Comparison of ENCODE assay signal across 34 cellular contexts in the genomic region with DNA sequence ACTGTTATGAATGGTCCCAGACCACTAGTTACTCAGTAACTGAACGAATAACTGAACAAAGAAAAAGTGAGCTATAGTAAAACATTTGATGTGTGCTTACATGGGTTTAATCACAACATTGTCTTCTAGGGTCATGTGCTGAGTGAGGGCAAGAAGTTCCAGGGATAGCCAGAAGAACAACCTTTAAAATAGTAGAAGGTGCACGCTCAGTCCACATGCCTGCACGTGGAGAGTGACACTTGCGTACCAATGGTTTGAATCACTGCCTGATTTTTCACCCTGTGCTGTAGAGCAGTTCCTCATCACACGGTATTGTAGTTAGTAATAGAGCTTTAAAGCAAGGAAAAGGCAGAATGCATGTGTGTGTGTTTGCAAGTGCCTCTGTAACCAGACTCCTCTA.
"Had no signal": no experiment of that assay in that cellular context is flagged by ENCODE, and none has a peak within 500 bp of the region (broad histone marks: within the 10 kb centered on the region; RNA-seq: fewer than 3 reads in every experiment).

No MANE protein-coding gene starts in this region.

- H3K4me1 ChIP-seq: body of pancreas, breast epithelium, SJSA1 had no signal

- DNase-seq: activated CD4-positive, alpha-beta memory T cell treated with anti-CD3 and anti-CD28 coated beads for 36 hours; activated CD4-positive, alpha-beta T cell treated with anti-CD3 and anti-CD28 coated beads for 36 hours; activated CD4-positive, alpha-beta T cell treated with anti-CD3 and anti-CD28 coated beads, Interleukin-2, amount 50 U/mL, for 1 hour; activated CD8-positive, alpha-beta memory T cell treated with anti-CD3 and anti-CD28 coated beads, Interleukin-2, amount 10 ng/mL, durations not matched to agents 7 days and 5 days; activated effector memory CD4-positive, alpha-beta T cell treated with anti-CD3 and anti-CD28 coated beads, Interleukin-2, amount 50 U/mL, for 16 hours; activated naive CD4-positive, alpha-beta T cell; activated naive CD4-positive, alpha-beta T cell treated with anti-CD3 and anti-CD28 coated beads, Interleukin-2, amount 50 U/mL, for 16 hours; activated naive CD8-positive, alpha-beta T cell treated with anti-CD3 and anti-CD28 coated beads for 36 hours; activated T-cell treated with anti-CD3 and anti-CD28 coated beads, Interleukin-2, amount 50 U/mL, for 1 hour; activated T-cell treated with anti-CD3 and anti-CD28 coated beads, Interleukin-2, amount 50 U/mL, for 72 hours; amygdala; body of pancreas; cerebellar nuclear complex; Karpas-422; KBM-7; NCI-H1105; NCI-H1417 treated with DMSO at 0.1 percent for 48 hours; NCI-H187; NCI-H2029 treated with DMSO at 0.1 percent for 48 hours; NCI-H2107; NCI-H226; NCI-H446 treated with DMSO at 0.1 percent for 48 hours; NCI-H524; RPMI8226; SHP77 treated with DMSO at 0.1 percent for 48 hours; SK-N-SH had no signal

- H3K27me3 ChIP-seq: body of pancreas, breast epithelium, SJSA1 had no signal

- H3K9ac ChIP-seq: SK-N-SH had no signal

- ATAC-seq: activated CD4-positive, alpha-beta T cell treated with anti-CD3 and anti-CD28 coated beads for 36 hours; activated CD4-positive, CD25-positive, alpha-beta regulatory T cell treated with anti-CD3 and anti-CD28 coated beads, Interleukin-2, amount 50 U/mL, for 24 hours; activated CD8-positive, alpha-beta memory T cell treated with anti-CD3 and anti-CD28 coated beads, Interleukin-2, amount 10 ng/mL, durations not matched to agents 7 days and 5 days; activated T-cell treated with anti-CD3 and anti-CD28 coated beads, Interleukin-2, amount 50 U/mL, for 72 hours; activated T-helper 17 cell treated with anti-CD3 and anti-CD28 coated beads, Interleukin-2, amount 50 U/mL, for 72 hours; body of pancreas; Panc1; WTC11 had no signal

- H3K4me3 ChIP-seq: body of pancreas, breast epithelium, SJSA1 had no signal

- H3K27ac ChIP-seq: body of pancreas, breast epithelium, SJSA1 had no signal

- H3K4me2 ChIP-seq: SK-N-SH had no signal

- FAIRE-seq: astrocyte, TTC549 had no signal

- H3K9me3 ChIP-seq: body of pancreas, breast epithelium, SJSA1, SK-N-SH had no signal

- H3K36me3 ChIP-seq: breast epithelium, SJSA1 had no signal
